Comparison of ENCODE assay signal across 11 cellular contexts in the genomic region with DNA sequence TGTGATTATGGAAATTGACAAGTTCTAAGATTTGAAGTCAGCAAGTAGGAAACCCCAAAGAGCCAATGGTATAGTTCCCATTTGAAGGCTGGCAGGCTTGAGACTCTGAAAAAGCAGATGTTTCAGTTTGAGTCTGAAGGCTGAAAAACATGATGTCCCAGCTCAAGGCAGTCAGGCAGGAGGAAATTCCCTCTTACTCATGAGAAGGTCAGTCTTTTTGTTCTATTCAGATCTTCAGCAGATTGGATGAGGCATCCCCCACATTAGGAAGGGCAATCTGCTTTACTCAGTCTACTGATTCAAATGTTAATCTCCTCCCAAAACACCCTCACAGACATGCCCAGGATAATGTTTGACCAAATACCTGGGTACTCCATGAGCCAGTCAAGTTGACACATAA.
DNase-seq lines count a peak whose midpoint lies in the region; ATAC-seq and TF ChIP-seq lines count a peak whose summit lies in the region.
"Had no signal": no experiment of that assay in that cellular context is flagged by ENCODE, and none has a peak within 500 bp of the region (broad histone marks: within the 10 kb centered on the region; RNA-seq: fewer than 3 reads in every experiment).

No MANE protein-coding gene starts in this region.

- peaks cover 2% of the 10 kb centered on the region for H3K27me3 Mint-ChIP-seq in activated naive CD8-positive, alpha-beta T cell treated with anti-CD3 and anti-CD28 coated beads, Interleukin-2, amount 50 U/mL, for 24 hours
- H3K27me3 Mint-ChIP-seq: naive B cell had no signal

- peak; percentile 18 for DNase-seq in GM13976 (ENCODE audit: low spot score)
- no peak for DNase-seq in activated naive CD8-positive, alpha-beta T cell treated with anti-CD3 and anti-CD28 coated beads, Interleukin-2, amount 50 U/mL, for 24 hours
- no peak for DNase-seq in amniotic stem cell (lab: John Stamatoyannopoulos, UW)
- no peak for DNase-seq in body of pancreas
- DNase-seq in effector CD8-positive, alpha-beta T cell (lab: John Stamatoyannopoulos, UW) = no peak
- no peak for DNase-seq in G401 (ENCODE audit: low spot score)
- DNase-seq: DMS53, erythroblast, naive B cell had no signal

- intact Hi-C loops in body of pancreas (cut with DNase I) = no loop called here

- TF ChIP-seq CTCF in GM13976 (IDR thresholded peaks at IDR 0.05; ENCODE audit: borderline replicate concordance, control extremely low read depth, extremely low read depth, insufficient read depth, missing control alignments) (no peak), body of pancreas (IDR thresholded peaks at IDR 0.05) (no peak)

- H3K9me3 ChIP-seq in body of pancreas = no peaks in the 10 kb centered on the region

- no peak for TF ChIP-seq POLR2A in body of pancreas (IDR thresholded peaks at IDR 0.05)

- H3K27ac ChIP-seq in body of pancreas = no peak overlapping the region

- H3K27me3 ChIP-seq in body of pancreas = no peaks in the 10 kb centered on the region

- H3K27ac Mint-ChIP-seq in activated naive CD8-positive, alpha-beta T cell treated with anti-CD3 and anti-CD28 coated beads, Interleukin-2, amount 50 U/mL, for 24 hours = peak overlapping the region; percentile 53
- H3K27ac Mint-ChIP-seq: naive B cell had no signal

- ATAC-seq in GM19395 (IDR thresholded peaks at IDR 0.05; ENCODE audit: unreplicated experiment) (peak; percentile 89), HG03045 (IDR thresholded peaks at IDR 0.05; ENCODE audit: unreplicated experiment) (peak; percentile 88), body of pancreas (no peak)
- peak; percentile 96 for ATAC-seq in activated naive CD8-positive, alpha-beta T cell treated with anti-CD3 and anti-CD28 coated beads, Interleukin-2, amount 50 U/mL, for 24 hours

- H3K4me1 Mint-ChIP-seq in activated naive CD8-positive, alpha-beta T cell treated with anti-CD3 and anti-CD28 coated beads, Interleukin-2, amount 50 U/mL, for 24 hours = peaks cover 14% of the 10 kb centered on the region

- no peaks in the 10 kb centered on the region for H3K36me3 ChIP-seq in body of pancreas (replicated peaks in 1 of 2; ENCODE audit: insufficient read depth in 1 of 2, low read depth in 2 of 2)

- H3K36me3 Mint-ChIP-seq in activated naive CD8-positive, alpha-beta T cell treated with anti-CD3 and anti-CD28 coated beads, Interleukin-2, amount 50 U/mL, for 24 hours (ENCODE audit: low read depth) = no peaks in the 10 kb centered on the region

- H3K4me1 ChIP-seq in body of pancreas = no peaks in the 10 kb centered on the region

- H3K4me3 ChIP-seq in body of pancreas = no peak overlapping the region

- no peak overlapping the region for H3K4me3 Mint-ChIP-seq in activated naive CD8-positive, alpha-beta T cell treated with anti-CD3 and anti-CD28 coated beads, Interleukin-2, amount 50 U/mL, for 24 hours
- H3K4me3 Mint-ChIP-seq: naive B cell had no signal

- H3K9me3 Mint-ChIP-seq in activated naive CD8-positive, alpha-beta T cell treated with anti-CD3 and anti-CD28 coated beads, Interleukin-2, amount 50 U/mL, for 24 hours = no peaks in the 10 kb centered on the region
- H3K9me3 Mint-ChIP-seq: naive B cell had no signal

- in situ Hi-C loops in GM13976 (cut with MboI; ENCODE audit: low sequenced_read_pairs, unreplicated experiment) (no loop called here), G401 (cut with HindIII; ENCODE audit: low sequenced_read_pairs) (no loop called here)
